In genomic region chr15:70025413-70026296, GRCh38 we compare ENCODE assay signal across 1 cellular context.
TF ChIP-seq lines count a peak whose summit lies in the region.

No MANE protein-coding gene starts in this region.

TF ChIP-seq in HepG2, 621 proteins besides CTCF, POLR2A, EP300 and RAD21:
- TF ChIP-seq NRL (CRISPR knock-in tag; IDR thresholded peaks at IDR 0.05; ENCODE audit: borderline replicate concordance): no peak
- TF ChIP-seq ZNF768 (CRISPR knock-in tag; IDR thresholded peaks at IDR 0.05): peak; percentile 82
TF ChIP-seq in HepG2: peak in this region for 1.
